Comparison of ENCODE assay signal across 1 cellular context in genomic region chr11:124756033-124756752, GRCh38.
TF ChIP-seq lines count a peak whose summit lies in the region.

No MANE protein-coding gene starts in this region.

TF ChIP-seq in GM23338, 12 proteins besides CTCF, POLR2A, EP300 and RAD21 (continued from another document):
- TF ChIP-seq NANOG (IDR thresholded peaks at IDR 0.05; ENCODE audit: borderline replicate concordance): no peak
